Comparison of ENCODE assay signal across 7 cellular contexts in genomic region chr1:93814059-93814794, GRCh38.
DNase-seq lines count a peak whose midpoint lies in the region; ATAC-seq and TF ChIP-seq lines count a peak whose summit lies in the region.

No MANE protein-coding gene starts in this region.

- H3K4me3 Mint-ChIP-seq in immature natural killer cell: no peak overlapping the region

- H3K27ac Mint-ChIP-seq in immature natural killer cell: no peak overlapping the region

- no peak overlapping the region for H3K27ac ChIP-seq in brain microvascular endothelial cell

- in situ Hi-C loops in brain microvascular endothelial cell (cut with HindIII; ENCODE audit: low pct_ligation_motif_present, low sequenced_read_pairs): no loop called here

- H3K4me3 ChIP-seq in GM06990 (replicated peaks; ENCODE audit: low read depth, low read length) (no peak overlapping the region), brain microvascular endothelial cell (ENCODE audit: low read depth, low read length) (no peak overlapping the region)

- no peaks in the 10 kb centered on the region for H3K27me3 ChIP-seq in GM06990 (replicated peaks; ENCODE audit: control insufficient read depth, insufficient read depth, low read length)
- no peaks in the 10 kb centered on the region for H3K27me3 ChIP-seq in brain microvascular endothelial cell (replicated peaks)

- peak; percentile 69 for ATAC-seq in HG02588 (IDR thresholded peaks at IDR 0.05; ENCODE audit: unreplicated experiment)

- DNase-seq in GM06990 (ENCODE audit: extremely low read depth, insufficient read length): no peak
- peak; percentile 79 for DNase-seq in NCI-H1436 treated with DMSO at 0.1 percent for 48 hours (lab: John Stamatoyannopoulos, UW)
- peak; percentile 66 for DNase-seq in SKM-1 (lab: John Stamatoyannopoulos, UW; ENCODE audit: unreplicated experiment)
- DNase-seq in brain microvascular endothelial cell: peak; percentile 79
- DNase-seq in immature natural killer cell: peak; percentile 60 to 65 (median 60)
- DNase-seq in stimulated activated CD4-positive, alpha-beta T cell treated with anti-CD3 and anti-CD28 coated beads, Interleukin-12 subunit alpha, Interleukin-12 subunit beta, amount 100 ng/mL, for 48 hours (ENCODE audit: low read depth in 2 of 3, low spot score in 1 of 3): peak; percentile 15 to 57 (median 34)

- no peaks in the 10 kb centered on the region for H3K36me3 Mint-ChIP-seq in immature natural killer cell

- no peaks in the 10 kb centered on the region for H3K9me3 Mint-ChIP-seq in immature natural killer cell

- H3K27me3 Mint-ChIP-seq in immature natural killer cell (ENCODE audit: low read depth in 3 of 3): peaks cover 0 to 10% (median 0%) of the 10 kb centered on the region in 3 donors

- no peaks in the 10 kb centered on the region for H3K36me3 ChIP-seq in GM06990 (ENCODE audit: control insufficient read depth, insufficient read depth, low read length)
- no peaks in the 10 kb centered on the region for H3K36me3 ChIP-seq in brain microvascular endothelial cell (replicated peaks)

- TF ChIP-seq CTCF in GM06990 (IDR thresholded peaks at IDR 0.05; ENCODE audit: insufficient read depth, low read length, poor library complexity, severe bottlenecking) (peak; percentile 95), brain microvascular endothelial cell (IDR thresholded peaks at IDR 0.05; ENCODE audit: low read depth, low read length, missing control alignments) (peak; percentile 98)

- H3K4me1 Mint-ChIP-seq in immature natural killer cell: peaks cover 18 to 27% of the 10 kb centered on the region in 2 donors
